Comparison of ENCODE assay signal across 17 cellular contexts in the genomic region with DNA sequence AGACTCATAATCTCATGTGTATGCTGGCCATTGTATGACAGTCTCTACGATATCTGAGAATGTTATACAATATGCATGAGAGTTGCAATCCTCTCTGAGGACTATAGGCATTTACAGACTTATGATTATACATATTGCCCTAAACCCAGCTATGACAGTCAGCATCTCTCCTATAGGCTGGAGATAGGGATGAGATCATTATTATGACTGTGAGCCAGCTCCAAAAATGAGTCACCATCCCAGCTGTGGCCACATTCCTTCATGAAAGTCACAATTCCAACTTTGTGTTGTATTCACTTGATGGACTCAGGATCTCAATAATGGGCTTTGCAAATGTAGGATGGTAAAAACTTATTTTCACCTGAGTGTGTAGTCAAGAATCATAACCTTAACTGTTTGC.
A peak's percentile ranks its signal among the peaks of the same experiment; 100 is the strongest.
DNase-seq lines count a peak whose midpoint lies in the region; ATAC-seq and TF ChIP-seq lines count a peak whose summit lies in the region.
"Had no signal": no experiment of that assay in that cellular context is flagged by ENCODE, and none has a peak within 500 bp of the region (broad histone marks: within the 10 kb centered on the region; RNA-seq: fewer than 3 reads in every experiment).

No MANE protein-coding gene starts in this region.

- no peaks in the 10 kb centered on the region for H3K9me3 ChIP-seq in right atrium auricular region

- H3K36me3 ChIP-seq in right atrium auricular region, result no peaks in the 10 kb centered on the region

- no peak for TF ChIP-seq CTCF in right atrium auricular region (IDR thresholded peaks at IDR 0.05)

- ATAC-seq in left ventricle myocardium superior (peak; percentile 54), HG03039 (IDR thresholded peaks at IDR 0.05; ENCODE audit: unreplicated experiment) (no peak)
- ATAC-seq: K562 had no signal

- H3K27me3 ChIP-seq in right atrium auricular region, result no peaks in the 10 kb centered on the region

- intact Hi-C loops in left ventricle myocardium superior (cut with micrococcal nuclease), result no loop called here

- H3K27ac ChIP-seq in right atrium auricular region, result no peak overlapping the region
- H3K27ac ChIP-seq: SK-N-MC had no signal

- DNase-seq in left ventricle myocardium superior (no peak), right atrium auricular region (ENCODE audit: low spot score) (no peak), T1000 (lab: John Stamatoyannopoulos, UW) (peak; percentile 10), glomerular visceral epithelial cell (ENCODE audit: extremely low spot score) (peak; percentile 73), GF-D8 (lab: John Stamatoyannopoulos, UW) (no peak), NCI-H510A (lab: John Stamatoyannopoulos, UW) (no peak), activated T-cell treated with anti-CD3 and anti-CD28 coated beads for 4 hours (no peak)
- DNase-seq: CD4-positive, CD25-positive, alpha-beta regulatory T cell; DMS53; effector CD8-positive, alpha-beta T cell; H9; NCI-H1048; NCI-H2107; NCI-H69 had no signal

- H3K4me3 ChIP-seq in right atrium auricular region, result no peak overlapping the region
- H3K4me3 ChIP-seq: K562, SK-N-MC had no signal

- H3K4me1 ChIP-seq in right atrium auricular region, result no peaks in the 10 kb centered on the region

Comparison
In these comparisons a context has a peak if more than half of its experiments do, and no peak if none do; other contexts are left out.
1. DNase-seq: peak in T1000 (single experiment) and glomerular visceral epithelial cell (single experiment); none in left ventricle myocardium superior (single experiment), right atrium auricular region (single experiment), GF-D8 (single experiment), NCI-H510A (single experiment) and activated T-cell treated with anti-CD3 and anti-CD28 coated beads for 4 hours (single experiment).